20 cellular contexts compared by ENCODE assay signal in the genomic region with DNA sequence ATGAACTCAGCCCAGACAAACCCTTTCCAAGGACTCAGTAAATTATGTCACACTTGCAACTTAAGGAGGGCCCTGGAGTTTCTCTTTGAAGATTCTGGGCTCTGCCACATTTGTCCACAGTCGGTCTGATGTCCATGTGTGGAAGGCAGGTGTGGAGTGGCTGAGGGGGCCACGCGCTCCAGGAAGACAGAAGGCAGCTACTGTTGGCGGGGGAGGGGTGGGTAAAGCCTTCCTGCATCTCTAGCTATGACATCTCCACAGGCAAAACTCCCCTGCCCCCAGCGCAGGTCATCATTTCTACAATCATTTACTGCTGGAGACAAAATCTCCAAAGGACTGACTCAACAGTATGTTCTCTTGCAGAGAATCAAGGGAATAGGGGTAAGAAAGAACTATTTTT. TPM values are rescaled to one million over a fixed set of nuclear protein-coding genes. Genes with fewer than 3 reads are reported as not detected.
DNase-seq lines count a peak whose midpoint lies in the region; ATAC-seq lines count a peak whose summit lies in the region.
"Had no signal": no experiment of that assay in that cellular context is flagged by ENCODE, and none has a peak within 500 bp of the region (broad histone marks: within the 10 kb centered on the region; RNA-seq: fewer than 3 reads in every experiment).

No MANE protein-coding gene starts in this region.

- H3K27me3 Mint-ChIP-seq in CD4-positive, CD25-positive, alpha-beta regulatory T cell, result peaks cover 68% of the 10 kb centered on the region
- H3K27me3 Mint-ChIP-seq in T-cell, result peaks cover 33 to 59% of the 10 kb centered on the region in 2 donors
- peaks cover 3 to 50% (median 13%) of the 10 kb centered on the region in 5 donors for H3K27me3 Mint-ChIP-seq in naive thymus-derived CD8-positive, alpha-beta T cell

- no peaks in the 10 kb centered on the region for H3K9me3 ChIP-seq in CD4-positive, CD25-positive, alpha-beta regulatory T cell (ENCODE audit: control insufficient read depth in 2 of 2, low read length in 2 of 2)
- H3K9me3 ChIP-seq: mucosa of descending colon, vagina had no signal

- no peak overlapping the region for H3K4me3 ChIP-seq in CD4-positive, CD25-positive, alpha-beta regulatory T cell (ENCODE audit: low read depth, low read length)
- H3K4me3 ChIP-seq in H7 (ENCODE audit: insufficient read depth, low read depth, low read length), result no peak overlapping the region
- H3K4me3 ChIP-seq: mucosa of descending colon, vagina had no signal

- POLR2A ChIA-PET in T-cell (lab: Charles Lee), result interaction anchor here in 1 of 2 donors (0.5 kb wide), 1 partner anchor 197 kb away, joined by 4 read pairs; no protein-coding TSS in a partner anchor
- POLR2A ChIA-PET in naive thymus-derived CD8-positive, alpha-beta T cell (lab: Charles Lee), result interaction anchor here (0.9 to 1.3 kb wide), 3 partner anchors 13 to 68 kb away, joined by 4 to 6 read pairs (median 4); a partner anchor contains a TSS

- peaks cover 0 to 2% (median 0%) of the 10 kb centered on the region in 7 donors for H3K9me3 Mint-ChIP-seq in CD4-positive, CD25-positive, alpha-beta regulatory T cell
- H3K9me3 Mint-ChIP-seq in T-cell, result no peaks in the 10 kb centered on the region
- H3K9me3 Mint-ChIP-seq in naive thymus-derived CD8-positive, alpha-beta T cell, result no peaks in the 10 kb centered on the region
- H3K9me3 Mint-ChIP-seq: activated naive CD8-positive, alpha-beta T cell treated with anti-CD3 and anti-CD28 coated beads, Interleukin-2, amount 10 ng/mL, durations not matched to agents 7 days and 5 days had no signal

- H3K27me3 ChIP-seq in CD4-positive, CD25-positive, alpha-beta regulatory T cell (ENCODE audit: control insufficient read depth, insufficient read depth, low read length), result peaks cover 22% of the 10 kb centered on the region
- H3K27me3 ChIP-seq in H7 (ENCODE audit: control insufficient read depth, insufficient read depth, low read length), result peaks cover 19% of the 10 kb centered on the region
- H3K27me3 ChIP-seq: vagina had no signal

- peak overlapping the region in 2 of 4 donors; percentile 2 to 51 for H3K4me3 Mint-ChIP-seq in CD4-positive, CD25-positive, alpha-beta regulatory T cell
- peak overlapping the region; percentile 46 to 80 (median 68) for H3K4me3 Mint-ChIP-seq in T-cell
- peak overlapping the region; percentile 75 to 85 (median 84) for H3K4me3 Mint-ChIP-seq in naive thymus-derived CD8-positive, alpha-beta T cell

- no peak for DNase-seq in CD4-positive, CD25-positive, alpha-beta regulatory T cell
- DNase-seq in H7 (peak; percentile 56), T-cell (no peak), SIG-M5 (lab: John Stamatoyannopoulos, UW) (no peak), NCI-H526 treated with DMSO at 0.1 percent for 48 hours (lab: John Stamatoyannopoulos, UW) (no peak), mucosa of gallbladder (ENCODE audit: low spot score) (no peak)
- no peak for DNase-seq in naive thymus-derived CD8-positive, alpha-beta T cell
- DNase-seq: activated CD4-positive, alpha-beta T cell treated with anti-CD3 and anti-CD28 coated beads, Interleukin-2, amount 50 U/mL, for 1 hour; COR-L47; foreskin keratinocyte; Kasumi-1; mucosa of descending colon; NCI-H1105 treated with DMSO at 0.1 percent for 48 hours; NCI-H226 had no signal

- H3K27ac ChIP-seq in CD4-positive, CD25-positive, alpha-beta regulatory T cell (ENCODE audit: insufficient read depth, low read length, poor library complexity, severe bottlenecking), result no peak overlapping the region
- H3K27ac ChIP-seq: foreskin keratinocyte, parathyroid adenoma, vagina had no signal

- H3K27ac Mint-ChIP-seq in CD4-positive, CD25-positive, alpha-beta regulatory T cell, result peak overlapping the region in 2 of 3 donors; percentile 26 to 52
- peak overlapping the region in 1 of 2 donors; percentile 19 for H3K27ac Mint-ChIP-seq in T-cell
- peak overlapping the region in 9 of 10 donors; percentile 3 to 93 (median 87) for H3K27ac Mint-ChIP-seq in naive thymus-derived CD8-positive, alpha-beta T cell
- H3K27ac Mint-ChIP-seq: activated naive CD8-positive, alpha-beta T cell treated with anti-CD3 and anti-CD28 coated beads, Interleukin-2, amount 10 ng/mL, durations not matched to agents 7 days and 5 days had no signal

- ATAC-seq in CD4-positive, CD25-positive, alpha-beta regulatory T cell (ENCODE audit: low read depth in 2 of 2), result no peak
- no peak for ATAC-seq in T-cell (replicated peaks in 1 of 4)
- ATAC-seq in naive thymus-derived CD8-positive, alpha-beta T cell, result peak in 1 of 2 donors; percentile 9
- ATAC-seq in GM18517 (IDR thresholded peaks at IDR 0.05; ENCODE audit: unreplicated experiment), result no peak
- ATAC-seq: left lobe of liver, mucosa of descending colon had no signal

- no peaks in the 10 kb centered on the region for H3K36me3 Mint-ChIP-seq in CD4-positive, CD25-positive, alpha-beta regulatory T cell
- no peaks in the 10 kb centered on the region for H3K36me3 Mint-ChIP-seq in T-cell
- no peaks in the 10 kb centered on the region for H3K36me3 Mint-ChIP-seq in naive thymus-derived CD8-positive, alpha-beta T cell
- H3K36me3 Mint-ChIP-seq: activated naive CD8-positive, alpha-beta T cell treated with anti-CD3 and anti-CD28 coated beads, Interleukin-2, amount 10 ng/mL, durations not matched to agents 7 days and 5 days; brain had no signal

- no peaks in the 10 kb centered on the region for H3K36me3 ChIP-seq in CD4-positive, CD25-positive, alpha-beta regulatory T cell (ENCODE audit: control insufficient read depth, insufficient read depth, low read length)
- H3K36me3 ChIP-seq in H7 (replicated peaks; ENCODE audit: control insufficient read depth, insufficient read depth, low read length), result no peaks in the 10 kb centered on the region
- H3K36me3 ChIP-seq: vagina had no signal

- H3K4me1 ChIP-seq in CD4-positive, CD25-positive, alpha-beta regulatory T cell (ENCODE audit: control insufficient read depth, insufficient read depth, low read length, poor library complexity, severe bottlenecking), result peaks cover 13% of the 10 kb centered on the region
- H3K4me1 ChIP-seq: foreskin keratinocyte, parathyroid adenoma had no signal

- peaks cover 0 to 13% (median 7%) of the 10 kb centered on the region in 4 donors for H3K4me1 Mint-ChIP-seq in CD4-positive, CD25-positive, alpha-beta regulatory T cell
- H3K4me1 Mint-ChIP-seq in T-cell, result peaks cover 11 to 14% (median 13%) of the 10 kb centered on the region in 3 donors
- peaks cover 5 to 17% (median 13%) of the 10 kb centered on the region in 4 donors for H3K4me1 Mint-ChIP-seq in naive thymus-derived CD8-positive, alpha-beta T cell

- CTCF ChIA-PET in T-cell (lab: Charles Lee), result interaction anchor here in 1 of 2 donors (1.3 kb wide), 1 partner anchor 20 kb away, joined by 4 read pairs; no protein-coding TSS in a partner anchor

RNA-seq across cellular contexts. Expression of a gene that starts 11.3 kb away (rescaled TPM):
- not detected for total RNA-seq in CD4-positive, CD25-positive, alpha-beta regulatory T cell
- polyA plus RNA-seq in CD4-positive, CD25-positive, alpha-beta regulatory T cell, result under 1 TPM in 1 of 4 donors, not detected in 3; 0.05 TPM
- total RNA-seq in H7 (2014; rRNA removed; shearing (Covaris generic)), result 1.0 and 1.8 TPM in 2 replicates
- total RNA-seq in T-cell, result not detected
- not detected for total RNA-seq in naive thymus-derived CD8-positive, alpha-beta T cell
- polyA plus RNA-seq in naive thymus-derived CD8-positive, alpha-beta T cell, result under 1 TPM in 1 of 3 donors, not detected in 2; 0.07 TPM
- total RNA-seq in mucosa of gallbladder, result 0.06 TPM
- total RNA-seq: activated naive CD8-positive, alpha-beta T cell treated with anti-CD3 and anti-CD28 coated beads, Interleukin-2, amount 10 ng/mL, durations not matched to agents 7 days and 5 days; foreskin keratinocyte; left lobe of liver; vagina had no signal
- polyA plus RNA-seq: foreskin keratinocyte had no signal

RNA-seq across cellular contexts. Expression of a gene that starts 25.7 kb away (rescaled TPM):
- not detected for total RNA-seq in CD4-positive, CD25-positive, alpha-beta regulatory T cell
- polyA plus RNA-seq in CD4-positive, CD25-positive, alpha-beta regulatory T cell, result not detected
- not detected in 2 replicates for total RNA-seq in H7 (2014; rRNA removed; shearing (Covaris generic))
- total RNA-seq in T-cell (not detected), mucosa of gallbladder (not detected)
- not detected for total RNA-seq in naive thymus-derived CD8-positive, alpha-beta T cell
- not detected for polyA plus RNA-seq in naive thymus-derived CD8-positive, alpha-beta T cell
- total RNA-seq: activated naive CD8-positive, alpha-beta T cell treated with anti-CD3 and anti-CD28 coated beads, Interleukin-2, amount 10 ng/mL, durations not matched to agents 7 days and 5 days; foreskin keratinocyte; left lobe of liver; mucosa of descending colon; vagina had no signal
- polyA plus RNA-seq: foreskin keratinocyte had no signal

RNA-seq across cellular contexts. Expression of a gene that starts 40.7 kb away (rescaled TPM):
- total RNA-seq in CD4-positive, CD25-positive, alpha-beta regulatory T cell, result not detected
- polyA plus RNA-seq in CD4-positive, CD25-positive, alpha-beta regulatory T cell, result not detected
- total RNA-seq in H7 (2014; rRNA removed; shearing (Covaris generic)), result 0.17 TPM in 1 of 2 replicates, not detected in the other
- total RNA-seq in T-cell, result not detected
- total RNA-seq in naive thymus-derived CD8-positive, alpha-beta T cell, result not detected
- not detected for polyA plus RNA-seq in naive thymus-derived CD8-positive, alpha-beta T cell
- total RNA-seq in mucosa of gallbladder, result not detected
- total RNA-seq: activated naive CD8-positive, alpha-beta T cell treated with anti-CD3 and anti-CD28 coated beads, Interleukin-2, amount 10 ng/mL, durations not matched to agents 7 days and 5 days; foreskin keratinocyte; left lobe of liver; mucosa of descending colon; vagina had no signal
- polyA plus RNA-seq: foreskin keratinocyte had no signal

RNA-seq across cellular contexts. Expression of a gene that starts 56.0 kb away (rescaled TPM):
- not detected for total RNA-seq in CD4-positive, CD25-positive, alpha-beta regulatory T cell
- polyA plus RNA-seq in CD4-positive, CD25-positive, alpha-beta regulatory T cell, result not detected
- not detected in 2 replicates for total RNA-seq in H7 (2014; rRNA removed; shearing (Covaris generic))
- total RNA-seq in T-cell, result not detected
- total RNA-seq in naive thymus-derived CD8-positive, alpha-beta T cell, result not detected
- polyA plus RNA-seq in naive thymus-derived CD8-positive, alpha-beta T cell, result not detected
- total RNA-seq in mucosa of gallbladder, result not detected
- total RNA-seq: activated naive CD8-positive, alpha-beta T cell treated with anti-CD3 and anti-CD28 coated beads, Interleukin-2, amount 10 ng/mL, durations not matched to agents 7 days and 5 days; foreskin keratinocyte; left lobe of liver; mucosa of descending colon; vagina had no signal
- polyA plus RNA-seq: foreskin keratinocyte had no signal
